Comparison of ENCODE assay signal across 7 cellular contexts in genomic region chr18:25230658-25231326, GRCh38.
DNase-seq lines count a peak whose midpoint lies in the region; ATAC-seq and TF ChIP-seq lines count a peak whose summit lies in the region.

No MANE protein-coding gene starts in this region.

- peaks cover 13 to 52% (median 21%) of the 10 kb centered on the region in 4 donors for H3K4me1 ChIP-seq in upper lobe of left lung

- H3K27ac ChIP-seq in upper lobe of left lung: peak overlapping the region; percentile 31 to 71 (median 45)

- TF ChIP-seq CTCF in cardiac fibroblast (IDR thresholded peaks at IDR 0.05; ENCODE audit: low read depth, low read length) (no peak), lower leg skin (IDR thresholded peaks at IDR 0.05) (no peak), upper lobe of left lung (IDR thresholded peaks at IDR 0.05) (no peak)

- intact Hi-C loops in lower leg skin (cut with DNase I; ENCODE audit: low total_unique reads): no loop called here

- peaks cover 0 to 10% (median 0%) of the 10 kb centered on the region in 4 donors for H3K36me3 ChIP-seq in upper lobe of left lung

- TF ChIP-seq EP300 in upper lobe of left lung (IDR thresholded peaks at IDR 0.05): peak in 1 of 4 donors; percentile 47

- peak; percentile 57 for ATAC-seq in HG03460 (IDR thresholded peaks at IDR 0.05; ENCODE audit: unreplicated experiment)
- peak; percentile 87 to 91 for ATAC-seq in upper lobe of left lung (ENCODE audit: low FRiP score in 2 of 2)
- ATAC-seq in GM19452 (IDR thresholded peaks at IDR 0.05; ENCODE audit: unreplicated experiment): no peak

- WGBS in lower leg skin, 2 donors: 31 to 41% methylated on average over 10 of the region's 10 CpGs
- 8 to 18% methylated on average over 7 to 10 of the region's 10 CpGs for WGBS in upper lobe of left lung, 2 donors

- DNase-seq in cardiac fibroblast (ENCODE audit: low read depth in 2 of 2): peak; percentile 80 to 94
- DNase-seq in lower leg skin (ENCODE audit: low spot score in 2 of 2): peak; percentile 86 to 92
- DNase-seq in upper lobe of left lung: peak in 1 of 2 donors; percentile 75
- no peak for DNase-seq in NCI-H526 treated with DMSO at 0.1 percent for 48 hours (lab: John Stamatoyannopoulos, UW)
- no peak for DNase-seq in NCI-H146 treated with DMSO at 0.1 percent for 48 hours (lab: John Stamatoyannopoulos, UW; ENCODE audit: unreplicated experiment)

- no peak overlapping the region for H3K4me3 ChIP-seq in cardiac fibroblast (replicated peaks in 1 of 2; ENCODE audit: low read depth in 2 of 2, low read length in 2 of 2)
- H3K4me3 ChIP-seq in lower leg skin (ENCODE audit: low read depth, poor library complexity, severe bottlenecking): no peak overlapping the region
- H3K4me3 ChIP-seq in upper lobe of left lung: no peak overlapping the region

- no peaks in the 10 kb centered on the region for H3K27me3 ChIP-seq in upper lobe of left lung

- no peaks in the 10 kb centered on the region for H3K9me3 ChIP-seq in upper lobe of left lung

- TF ChIP-seq POLR2A in lower leg skin (IDR thresholded peaks at IDR 0.05) (no peak), upper lobe of left lung (IDR thresholded peaks at IDR 0.05) (no peak)

Comparison
In these comparisons a context has a peak if more than half of its experiments do, and no peak if none do; other contexts are left out.
1. DNase-seq: peak in cardiac fibroblast (2 of 2) and lower leg skin (2 of 2); none in NCI-H526 treated with DMSO at 0.1 percent for 48 hours (single experiment) and NCI-H146 treated with DMSO at 0.1 percent for 48 hours (single experiment).